Comparison of ENCODE assay signal across 21 cellular contexts in genomic region chr3:24323272-24323671, GRCh38.
"Had no signal": no experiment of that assay in that cellular context is flagged by ENCODE, and none has a peak within 500 bp of the region (broad histone marks: within the 10 kb centered on the region; RNA-seq: fewer than 3 reads in every experiment).

No MANE protein-coding gene starts in this region.

- H3K4me1 Mint-ChIP-seq: IgD-negative memory B cell had no signal

- H3K9me3 ChIP-seq: SK-N-SH had no signal

- FAIRE-seq: HTR-8/SVneo had no signal

- H3K4me2 ChIP-seq: SK-N-SH had no signal

- H3K36me3 Mint-ChIP-seq: IgD-negative memory B cell had no signal

- H3K27me3 Mint-ChIP-seq: IgD-negative memory B cell had no signal

- H3K9ac ChIP-seq: SK-N-SH had no signal

- ATAC-seq: Panc1 had no signal

- DNase-seq: KBM-7, MM.1S, NCI-H1092 treated with DMSO at 0.1 percent for 48 hours, NCI-H1436, NCI-H187, NCI-H2029, NCI-H2081 treated with DMSO at 0.1 percent for 48 hours, NCI-H2171, NCI-H226, NCI-H446, NCI-H510A, NCI-H524 treated with DMSO at 0.1 percent for 48 hours, NCI-H69, NCI-H774, SHP77, SK-N-SH, SW 1271 had no signal

- H3K4me3 Mint-ChIP-seq: IgD-negative memory B cell had no signal

- H3K27ac ChIP-seq: RWPE1 had no signal

- H3K27ac Mint-ChIP-seq: IgD-negative memory B cell had no signal
